Comparison of ENCODE assay signal across 18 cellular contexts in the genomic region with DNA sequence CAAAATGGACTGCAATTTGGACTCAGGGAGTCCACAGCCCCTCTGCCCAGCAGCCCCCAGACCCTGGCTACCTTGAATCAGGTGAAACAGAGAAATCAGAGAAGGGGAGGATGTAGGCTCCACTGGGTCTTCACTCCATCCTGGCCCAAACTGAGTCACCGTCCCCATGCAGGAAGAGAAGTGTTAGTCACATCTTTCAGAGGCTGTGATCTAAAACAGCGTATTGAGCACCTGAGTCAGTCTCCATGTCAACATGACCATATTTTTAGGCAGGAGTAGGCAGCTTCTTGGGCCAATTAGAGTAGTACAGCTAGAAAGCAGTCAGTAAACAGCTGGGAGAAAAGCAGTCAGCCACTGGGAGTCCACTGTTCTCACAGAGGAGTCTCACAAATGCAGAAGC. TPM values are rescaled to one million over a fixed set of nuclear protein-coding genes. Genes with fewer than 3 reads are reported as not detected.
DNase-seq lines count a peak whose midpoint lies in the region; ATAC-seq lines count a peak whose summit lies in the region.
"Had no signal": no experiment of that assay in that cellular context is flagged by ENCODE, and none has a peak within 500 bp of the region (broad histone marks: within the 10 kb centered on the region; RNA-seq: fewer than 3 reads in every experiment).

No MANE protein-coding gene starts in this region.

- no peak overlapping the region for H3K27ac Mint-ChIP-seq in activated naive CD8-positive, alpha-beta T cell treated with anti-CD3 and anti-CD28 coated beads, Interleukin-2, amount 50 U/mL, for 24 hours
- no peak overlapping the region for H3K27ac Mint-ChIP-seq in activated naive CD8-positive, alpha-beta T cell treated with anti-CD3 and anti-CD28 coated beads for 36 hours
- no peak overlapping the region for H3K27ac Mint-ChIP-seq in stimulated activated naive CD8-positive, alpha-beta T cell treated with anti-CD3 and anti-CD28 coated beads, Interleukin-15, amount 100 ng/mL, for 72 hours
- H3K27ac Mint-ChIP-seq: activated T-helper 1 cell treated with anti-CD3 and anti-CD28 coated beads, Interleukin-12 subunit alpha, Interleukin-12 subunit beta, Interleukin-2, Interleukin-4 antibody, amounts not matched to agents 30 ng/mL and 10 ng/mL and 1 ng/mL, durations not matched to agents 14 hours and 24 hours and 36 hours had no signal

- H3K36me3 Mint-ChIP-seq in activated naive CD8-positive, alpha-beta T cell treated with anti-CD3 and anti-CD28 coated beads, Interleukin-2, amount 50 U/mL, for 24 hours (ENCODE audit: low read depth) = peaks cover 2% of the 10 kb centered on the region
- H3K36me3 Mint-ChIP-seq in activated naive CD8-positive, alpha-beta T cell treated with anti-CD3 and anti-CD28 coated beads for 36 hours = no peaks in the 10 kb centered on the region

- no peak for DNase-seq in activated naive CD8-positive, alpha-beta T cell treated with anti-CD3 and anti-CD28 coated beads, Interleukin-2, amount 50 U/mL, for 24 hours
- DNase-seq in activated naive CD8-positive, alpha-beta T cell treated with anti-CD3 and anti-CD28 coated beads for 36 hours = no peak
- DNase-seq in HT1080 (ENCODE audit: low read depth) (peak; percentile 81), caudate nucleus (lab: John Stamatoyannopoulos, UW) (peak in 19 of 61 donors; percentile 2 to 84 (median 31)), cerebellar cortex (ENCODE audit: low spot score) (no peak), NCI-H69 (lab: John Stamatoyannopoulos, UW) (no peak)
- no peak for DNase-seq in stimulated activated naive CD8-positive, alpha-beta T cell treated with anti-CD3 and anti-CD28 coated beads, Interleukin-15, amount 100 ng/mL, for 72 hours
- DNase-seq: dermis blood vessel endothelial cell, DMS153, KBM-7, pancreas, stomach had no signal

- no peak overlapping the region for H3K4me3 Mint-ChIP-seq in activated naive CD8-positive, alpha-beta T cell treated with anti-CD3 and anti-CD28 coated beads, Interleukin-2, amount 50 U/mL, for 24 hours
- H3K4me3 Mint-ChIP-seq in activated naive CD8-positive, alpha-beta T cell treated with anti-CD3 and anti-CD28 coated beads for 36 hours = no peak overlapping the region
- H3K4me3 Mint-ChIP-seq in stimulated activated naive CD8-positive, alpha-beta T cell treated with anti-CD3 and anti-CD28 coated beads, Interleukin-15, amount 100 ng/mL, for 72 hours = no peak overlapping the region
- H3K4me3 Mint-ChIP-seq: activated T-helper 1 cell treated with anti-CD3 and anti-CD28 coated beads, Interleukin-12 subunit alpha, Interleukin-12 subunit beta, Interleukin-2, Interleukin-4 antibody, amounts not matched to agents 30 ng/mL and 10 ng/mL and 1 ng/mL, durations not matched to agents 14 hours and 24 hours and 36 hours had no signal

- H3K27ac ChIP-seq in caudate nucleus (ENCODE audit: low read depth, low read length) = peak overlapping the region; percentile 91
- H3K27ac ChIP-seq: ascending aorta, pancreas, stomach, vagina had no signal

- peaks cover 8% of the 10 kb centered on the region for H3K27me3 Mint-ChIP-seq in activated naive CD8-positive, alpha-beta T cell treated with anti-CD3 and anti-CD28 coated beads, Interleukin-2, amount 50 U/mL, for 24 hours
- H3K27me3 Mint-ChIP-seq in activated naive CD8-positive, alpha-beta T cell treated with anti-CD3 and anti-CD28 coated beads for 36 hours = peaks cover 5% of the 10 kb centered on the region
- H3K27me3 Mint-ChIP-seq in stimulated activated naive CD8-positive, alpha-beta T cell treated with anti-CD3 and anti-CD28 coated beads, Interleukin-15, amount 100 ng/mL, for 72 hours = peaks cover 19% of the 10 kb centered on the region

- peaks cover 13% of the 10 kb centered on the region for H3K4me1 Mint-ChIP-seq in activated naive CD8-positive, alpha-beta T cell treated with anti-CD3 and anti-CD28 coated beads, Interleukin-2, amount 50 U/mL, for 24 hours
- peaks cover 13% of the 10 kb centered on the region for H3K4me1 Mint-ChIP-seq in activated naive CD8-positive, alpha-beta T cell treated with anti-CD3 and anti-CD28 coated beads for 36 hours
- H3K4me1 Mint-ChIP-seq in stimulated activated naive CD8-positive, alpha-beta T cell treated with anti-CD3 and anti-CD28 coated beads, Interleukin-15, amount 100 ng/mL, for 72 hours = peaks cover 19% of the 10 kb centered on the region

- peaks cover 9% of the 10 kb centered on the region for H3K9me3 Mint-ChIP-seq in activated naive CD8-positive, alpha-beta T cell treated with anti-CD3 and anti-CD28 coated beads, Interleukin-2, amount 50 U/mL, for 24 hours
- peaks cover 8% of the 10 kb centered on the region for H3K9me3 Mint-ChIP-seq in activated naive CD8-positive, alpha-beta T cell treated with anti-CD3 and anti-CD28 coated beads for 36 hours
- peaks cover 11 to 15% of the 10 kb centered on the region in 2 donors for H3K9me3 Mint-ChIP-seq in stimulated activated naive CD8-positive, alpha-beta T cell treated with anti-CD3 and anti-CD28 coated beads, Interleukin-15, amount 100 ng/mL, for 72 hours

- ATAC-seq in activated naive CD8-positive, alpha-beta T cell treated with anti-CD3 and anti-CD28 coated beads, Interleukin-2, amount 50 U/mL, for 24 hours = peak; percentile 90
- peak; percentile 87 for ATAC-seq in stimulated activated naive CD8-positive, alpha-beta T cell treated with anti-CD3 and anti-CD28 coated beads, Interleukin-15, amount 100 ng/mL, for 72 hours
- ATAC-seq in HG02852 (IDR thresholded peaks at IDR 0.05; ENCODE audit: unreplicated experiment) = no peak
- ATAC-seq: HCT116, left lobe of liver, pancreas had no signal

RNA-seq across cellular contexts. Expression of gene FICD, which starts 6.8 kb away (rescaled TPM):
- total RNA-seq in activated naive CD8-positive, alpha-beta T cell treated with anti-CD3 and anti-CD28 coated beads for 36 hours = 1 to 10 TPM; 4.2 to 4.3 TPM
- 4.7 and 5.3 TPM in 2 replicates for total RNA-seq in HT1080 (2014; rRNA removed; shearing (Covaris generic))
- polyA plus RNA-seq in HT1080 (2015; cell fraction: cytosol; rRNA removed) = 2.3 and 4.0 TPM in 2 replicates
- polyA plus RNA-seq in HT1080 (2015; cell fraction: nucleus; rRNA removed) = 3.5 and 4.6 TPM in 2 replicates

RNA-seq across cellular contexts. Expression of gene SART3, which starts 52.7 kb away (rescaled TPM):
- total RNA-seq in activated naive CD8-positive, alpha-beta T cell treated with anti-CD3 and anti-CD28 coated beads for 36 hours = 10 to 100 TPM; 78.7 to 80.9 TPM
- total RNA-seq in HT1080 (2014; rRNA removed; shearing (Covaris generic)) = 171 and 229 TPM in 2 replicates
- polyA plus RNA-seq in HT1080 (2015; cell fraction: cytosol; rRNA removed) = 33.7 and 47.1 TPM in 2 replicates
- polyA plus RNA-seq in HT1080 (2015; cell fraction: nucleus; rRNA removed) = 99.9 and 101 TPM in 2 replicates

RNA-seq across cellular contexts. Expression of gene ISCU, which starts 54.2 kb away (rescaled TPM):
- total RNA-seq in activated naive CD8-positive, alpha-beta T cell treated with anti-CD3 and anti-CD28 coated beads for 36 hours = 10 to 100 TPM; 69.5 TPM
- total RNA-seq in HT1080 (2014; rRNA removed; shearing (Covaris generic)) = 183 and 190 TPM in 2 replicates
- 64.9 and 78.7 TPM in 2 replicates for polyA plus RNA-seq in HT1080 (2015; cell fraction: cytosol; rRNA removed)
- 99.3 and 104 TPM in 2 replicates for polyA plus RNA-seq in HT1080 (2015; cell fraction: nucleus; rRNA removed)
